In genomic region chr21:23496729-23497128, GRCh38 we compare ENCODE assay signal across 18 cellular contexts.
DNase-seq lines count a peak whose midpoint lies in the region; ATAC-seq and TF ChIP-seq lines count a peak whose summit lies in the region.
"Had no signal": no experiment of that assay in that cellular context is flagged by ENCODE, and none has a peak within 500 bp of the region (broad histone marks: within the 10 kb centered on the region; RNA-seq: fewer than 3 reads in every experiment).

No MANE protein-coding gene starts in this region.

- no peaks in the 10 kb centered on the region for H3K36me3 ChIP-seq in GM23338 (ENCODE audit: insufficient read depth)
- H3K36me3 ChIP-seq: left ventricle myocardium inferior had no signal

- H3K4me3 Mint-ChIP-seq in GM23338: no peak overlapping the region
- H3K4me3 Mint-ChIP-seq: brain; natural killer cell treated with Interleukin-12 subunit alpha and Interleukin-12 subunit beta and Interleukin-15 and Interleukin-18, amount 100 ng/mL, for 72 hours had no signal

- DNase-seq in left ventricle myocardium superior: no peak
- DNase-seq in stimulated activated CD4-positive, alpha-beta T cell treated with anti-CD3 and anti-CD28 coated beads, Interleukin-4, amount 100 ng/mL, for 24 hours: no peak
- DNase-seq in NK-92 (lab: John Stamatoyannopoulos, UW; ENCODE audit: unreplicated experiment): no peak
- DNase-seq in GM23338 (ENCODE audit: low spot score): no peak
- DNase-seq: activated gamma-delta T cell treated with Interleukin-2 at 50 U/mL for 16 hours, left ventricle myocardium inferior, NCI-H1436, PC-9, SW 1271 had no signal

- H3F3A ChIP-seq in GM23338 (replicated peaks; ENCODE audit: low read depth): no peaks in the 10 kb centered on the region

- no peak overlapping the region for H3K27ac Mint-ChIP-seq in GM23338
- H3K27ac Mint-ChIP-seq: brain; natural killer cell treated with Interleukin-12 subunit alpha and Interleukin-12 subunit beta and Interleukin-15 and Interleukin-18, amount 100 ng/mL, for 72 hours had no signal

- no peaks in the 10 kb centered on the region for H3K4me1 ChIP-seq in GM23338 (ENCODE audit: insufficient read depth)
- H3K4me1 ChIP-seq: left ventricle myocardium inferior had no signal

- H3K79me2 ChIP-seq in GM23338 (replicated peaks; ENCODE audit: insufficient read depth): no peaks in the 10 kb centered on the region

- no peak overlapping the region for H3K27ac ChIP-seq in GM23338 (ENCODE audit: low read depth)
- H3K27ac ChIP-seq: HL-60, KMS-11, left ventricle myocardium inferior, PC-9, VCaP had no signal

- TF ChIP-seq CTCF in GM23338 (conservative IDR thresholded peaks at IDR 0.05; ENCODE audit: low read depth in 2 of 2): no peak

- no peak overlapping the region for H3K4me2 ChIP-seq in GM23338
- H3K4me2 ChIP-seq: KMS-11, PC-9 had no signal

- peaks cover 11% of the 10 kb centered on the region; the same call in 2 of the 3 replicates for H3K9me3 Mint-ChIP-seq in GM23338

- no peaks in the 10 kb centered on the region for H3K27me3 ChIP-seq in GM23338 (ENCODE audit: insufficient read depth)

- no peak overlapping the region for H3K4me3 ChIP-seq in GM23338
- H3K4me3 ChIP-seq: left ventricle myocardium inferior, PC-9 had no signal

- H2AFZ ChIP-seq in GM23338: no peak overlapping the region
- H2AFZ ChIP-seq: PC-9 had no signal

- no peaks in the 10 kb centered on the region for H4K20me1 ChIP-seq in GM23338 (replicated peaks; ENCODE audit: insufficient read depth)

- intact Hi-C loops in left ventricle myocardium superior (cut with micrococcal nuclease): no loop called here

- ATAC-seq in GM18508 (IDR thresholded peaks at IDR 0.05; ENCODE audit: insufficient read depth, unreplicated experiment): peak; percentile 95
- ATAC-seq in GM21367 (IDR thresholded peaks at IDR 0.05; ENCODE audit: unreplicated experiment): peak; percentile 67
- ATAC-seq in HG02840 (IDR thresholded peaks at IDR 0.05; ENCODE audit: low FRiP score, unreplicated experiment): peak; percentile 96
- peak; percentile 97 for ATAC-seq in HG03432 (IDR thresholded peaks at IDR 0.05; ENCODE audit: unreplicated experiment)
- ATAC-seq in left ventricle myocardium superior: no peak
- ATAC-seq in GM23338: no peak
- ATAC-seq: natural killer cell treated with Interleukin-12 subunit alpha and Interleukin-12 subunit beta and Interleukin-15 and Interleukin-18, amount 100 ng/mL, for 72 hours had no signal

- peaks cover 4% of the 10 kb centered on the region for H3K27me3 Mint-ChIP-seq in GM23338 (ENCODE audit: insufficient read depth, low read depth, poor library complexity)
- H3K27me3 Mint-ChIP-seq: natural killer cell treated with Interleukin-12 subunit alpha and Interleukin-12 subunit beta and Interleukin-15 and Interleukin-18, amount 100 ng/mL, for 72 hours had no signal

- H3K36me3 Mint-ChIP-seq in GM23338 (ENCODE audit: low read depth): no peaks in the 10 kb centered on the region; the same call in 1 of the 3 replicates
- H3K36me3 Mint-ChIP-seq: brain had no signal

- H3K4me1 Mint-ChIP-seq in GM23338: no peaks in the 10 kb centered on the region
- H3K4me1 Mint-ChIP-seq: brain had no signal

- no peaks in the 10 kb centered on the region for H3K9me2 ChIP-seq in GM23338 (ENCODE audit: insufficient read depth)

TF ChIP-seq in GM23338, 12 proteins besides CTCF, POLR2A, EP300 and RAD21 (continues in another document):
- no peak for TF ChIP-seq CREB1 (CRISPR knock-in tag; IDR thresholded peaks at IDR 0.05; ENCODE audit: low read depth)
- no peak for TF ChIP-seq ETS1 (IDR thresholded peaks at IDR 0.05)
- no peak for TF ChIP-seq NANOG (IDR thresholded peaks at IDR 0.05; ENCODE audit: borderline replicate concordance)
- TF ChIP-seq REST (IDR thresholded peaks at IDR 0.05; ENCODE audit: unreplicated experiment): no peak
- no peak for TF ChIP-seq EZH2 (IDR thresholded peaks at IDR 0.05; ENCODE audit: low read depth, unreplicated experiment)
- no peak for TF ChIP-seq EZH2phosphoT487 (IDR thresholded peaks at IDR 0.05; ENCODE audit: unreplicated experiment)
- no peak for TF ChIP-seq JUNB (IDR thresholded peaks at IDR 0.05; ENCODE audit: unreplicated experiment)
- no peak for TF ChIP-seq ZNF331 (CRISPR knock-in tag; IDR thresholded peaks at IDR 0.05; ENCODE audit: low read depth)
- no peak for TF ChIP-seq STAT1 (IDR thresholded peaks at IDR 0.05; ENCODE audit: unreplicated experiment)

Comparison
In these comparisons a context has a peak if more than half of its experiments do, and no peak if none do; other contexts are left out.
1. ATAC-seq: peak in GM18508 (single experiment), GM21367 (single experiment), HG02840 (single experiment) and HG03432 (single experiment); none in left ventricle myocardium superior (single experiment) and GM23338 (single experiment).